In genomic region chr2:164613321-164613982, GRCh38 we compare ENCODE assay signal across 1 cellular context.
A peak's percentile ranks its signal among the peaks of the same experiment; 100 is the strongest.
TF ChIP-seq lines count a peak whose summit lies in the region.

No MANE protein-coding gene starts in this region.

TF ChIP-seq in HepG2, 621 proteins besides CTCF, POLR2A, EP300 and RAD21 (continued from another document and continues in another):
- TF ChIP-seq HNF4G (IDR thresholded peaks at IDR 0.05; ENCODE audit: borderline replicate concordance, low read depth, low read length), result no peak
- no peak for TF ChIP-seq HNF4G (CRISPR knock-in tag; IDR thresholded peaks at IDR 0.05; ENCODE audit: borderline replicate concordance, low read depth)
- TF ChIP-seq ZNF496 (CRISPR knock-in tag; IDR thresholded peaks at IDR 0.05; ENCODE audit: insufficient replicate concordance), result no peak
- no peak for TF ChIP-seq ATF1 (CRISPR knock-in tag; IDR thresholded peaks at IDR 0.05)
- TF ChIP-seq CENPX (CRISPR knock-in tag; IDR thresholded peaks at IDR 0.05), result no peak
- TF ChIP-seq, protein P1, sequence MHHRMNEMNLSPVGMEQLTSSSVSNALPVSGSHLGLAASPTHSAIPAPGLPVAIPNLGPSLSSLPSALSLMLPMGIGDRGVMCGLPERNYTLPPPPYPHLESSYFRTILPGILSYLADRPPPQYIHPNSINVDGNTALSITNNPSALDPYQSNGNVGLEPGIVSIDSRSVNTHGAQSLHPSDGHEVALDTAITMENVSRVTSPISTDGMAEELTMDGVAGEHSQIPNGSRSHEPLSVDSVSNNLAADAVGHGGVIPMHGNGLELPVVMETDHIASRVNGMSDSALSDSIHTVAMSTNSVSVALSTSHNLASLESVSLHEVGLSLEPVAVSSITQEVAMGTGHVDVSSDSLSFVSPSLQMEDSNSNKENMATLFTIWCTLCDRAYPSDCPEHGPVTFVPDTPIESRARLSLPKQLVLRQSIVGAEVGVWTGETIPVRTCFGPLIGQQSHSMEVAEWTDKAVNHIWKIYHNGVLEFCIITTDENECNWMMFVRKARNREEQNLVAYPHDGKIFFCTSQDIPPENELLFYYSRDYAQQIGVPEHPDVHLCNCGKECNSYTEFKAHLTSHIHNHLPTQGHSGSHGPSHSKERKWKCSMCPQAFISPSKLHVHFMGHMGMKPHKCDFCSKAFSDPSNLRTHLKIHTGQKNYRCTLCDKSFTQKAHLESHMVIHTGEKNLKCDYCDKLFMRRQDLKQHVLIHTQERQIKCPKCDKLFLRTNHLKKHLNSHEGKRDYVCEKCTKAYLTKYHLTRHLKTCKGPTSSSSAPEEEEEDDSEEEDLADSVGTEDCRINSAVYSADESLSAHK (CRISPR knock-in tag; IDR thresholded peaks at IDR 0.05; ENCODE audit: borderline replicate concordance), result no peak
- TF ChIP-seq SMC3 (IDR thresholded peaks at IDR 0.05; ENCODE audit: low read length), result no peak
- TF ChIP-seq, protein P2, sequence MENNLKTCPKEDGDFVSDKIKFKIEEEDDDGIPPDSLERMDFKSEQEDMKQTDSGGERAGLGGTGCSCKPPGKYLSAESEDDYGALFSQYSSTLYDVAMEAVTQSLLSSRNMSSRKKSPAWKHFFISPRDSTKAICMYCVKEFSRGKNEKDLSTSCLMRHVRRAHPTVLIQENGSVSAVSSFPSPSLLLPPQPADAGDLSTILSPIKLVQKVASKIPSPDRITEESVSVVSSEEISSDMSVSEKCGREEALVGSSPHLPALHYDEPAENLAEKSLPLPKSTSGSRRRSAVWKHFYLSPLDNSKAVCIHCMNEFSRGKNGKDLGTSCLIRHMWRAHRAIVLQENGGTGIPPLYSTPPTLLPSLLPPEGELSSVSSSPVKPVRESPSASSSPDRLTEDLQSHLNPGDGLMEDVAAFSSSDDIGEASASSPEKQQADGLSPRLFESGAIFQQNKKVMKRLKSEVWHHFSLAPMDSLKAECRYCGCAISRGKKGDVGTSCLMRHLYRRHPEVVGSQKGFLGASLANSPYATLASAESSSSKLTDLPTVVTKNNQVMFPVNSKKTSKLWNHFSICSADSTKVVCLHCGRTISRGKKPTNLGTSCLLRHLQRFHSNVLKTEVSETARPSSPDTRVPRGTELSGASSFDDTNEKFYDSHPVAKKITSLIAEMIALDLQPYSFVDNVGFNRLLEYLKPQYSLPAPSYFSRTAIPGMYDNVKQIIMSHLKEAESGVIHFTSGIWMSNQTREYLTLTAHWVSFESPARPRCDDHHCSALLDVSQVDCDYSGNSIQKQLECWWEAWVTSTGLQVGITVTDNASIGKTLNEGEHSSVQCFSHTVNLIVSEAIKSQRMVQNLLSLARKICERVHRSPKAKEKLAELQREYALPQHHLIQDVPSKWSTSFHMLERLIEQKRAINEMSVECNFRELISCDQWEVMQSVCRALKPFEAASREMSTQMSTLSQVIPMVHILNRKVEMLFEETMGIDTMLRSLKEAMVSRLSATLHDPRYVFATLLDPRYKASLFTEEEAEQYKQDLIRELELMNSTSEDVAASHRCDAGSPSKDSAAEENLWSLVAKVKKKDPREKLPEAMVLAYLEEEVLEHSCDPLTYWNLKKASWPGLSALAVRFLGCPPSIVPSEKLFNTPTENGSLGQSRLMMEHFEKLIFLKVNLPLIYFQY (CRISPR knock-in tag; IDR thresholded peaks at IDR 0.05; ENCODE audit: borderline replicate concordance), result 0 out of 2 replicates have a peak, but pooled peaks have one; percentile 20
- TF ChIP-seq HNRNPL (IDR thresholded peaks at IDR 0.05; ENCODE audit: low read depth, low read length), result no peak
- TF ChIP-seq GABPB1 (CRISPR knock-in tag; IDR thresholded peaks at IDR 0.05), result no peak
- no peak for TF ChIP-seq ZNF562 (CRISPR knock-in tag; IDR thresholded peaks at IDR 0.05; ENCODE audit: borderline replicate concordance)
- TF ChIP-seq NR2F6 (IDR thresholded peaks at IDR 0.05), result peak; percentile 95
- TF ChIP-seq NR2F6 (CRISPR knock-in tag; IDR thresholded peaks at IDR 0.05), result peak; percentile 89
- TF ChIP-seq, protein P3, sequence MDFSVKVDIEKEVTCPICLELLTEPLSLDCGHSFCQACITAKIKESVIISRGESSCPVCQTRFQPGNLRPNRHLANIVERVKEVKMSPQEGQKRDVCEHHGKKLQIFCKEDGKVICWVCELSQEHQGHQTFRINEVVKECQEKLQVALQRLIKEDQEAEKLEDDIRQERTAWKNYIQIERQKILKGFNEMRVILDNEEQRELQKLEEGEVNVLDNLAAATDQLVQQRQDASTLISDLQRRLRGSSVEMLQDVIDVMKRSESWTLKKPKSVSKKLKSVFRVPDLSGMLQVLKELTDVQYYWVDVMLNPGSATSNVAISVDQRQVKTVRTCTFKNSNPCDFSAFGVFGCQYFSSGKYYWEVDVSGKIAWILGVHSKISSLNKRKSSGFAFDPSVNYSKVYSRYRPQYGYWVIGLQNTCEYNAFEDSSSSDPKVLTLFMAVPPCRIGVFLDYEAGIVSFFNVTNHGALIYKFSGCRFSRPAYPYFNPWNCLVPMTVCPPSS (IDR thresholded peaks at IDR 0.05), result no peak
- TF ChIP-seq ADNP (CRISPR knock-in tag; IDR thresholded peaks at IDR 0.05), result no peak
- no peak for TF ChIP-seq ZNF225 (CRISPR knock-in tag; IDR thresholded peaks at IDR 0.05)
- TF ChIP-seq ZNF34 (CRISPR knock-in tag; IDR thresholded peaks at IDR 0.05; ENCODE audit: borderline replicate concordance), result no peak
- no peak for TF ChIP-seq ZNF468 (CRISPR knock-in tag; IDR thresholded peaks at IDR 0.05)
- TF ChIP-seq, protein P4, sequence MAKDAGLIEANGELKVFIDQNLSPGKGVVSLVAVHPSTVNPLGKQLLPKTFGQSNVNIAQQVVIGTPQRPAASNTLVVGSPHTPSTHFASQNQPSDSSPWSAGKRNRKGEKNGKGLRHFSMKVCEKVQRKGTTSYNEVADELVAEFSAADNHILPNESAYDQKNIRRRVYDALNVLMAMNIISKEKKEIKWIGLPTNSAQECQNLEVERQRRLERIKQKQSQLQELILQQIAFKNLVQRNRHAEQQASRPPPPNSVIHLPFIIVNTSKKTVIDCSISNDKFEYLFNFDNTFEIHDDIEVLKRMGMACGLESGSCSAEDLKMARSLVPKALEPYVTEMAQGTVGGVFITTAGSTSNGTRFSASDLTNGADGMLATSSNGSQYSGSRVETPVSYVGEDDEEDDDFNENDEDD (CRISPR knock-in tag; IDR thresholded peaks at IDR 0.05; ENCODE audit: borderline replicate concordance), result no peak
- TF ChIP-seq, protein P5, sequence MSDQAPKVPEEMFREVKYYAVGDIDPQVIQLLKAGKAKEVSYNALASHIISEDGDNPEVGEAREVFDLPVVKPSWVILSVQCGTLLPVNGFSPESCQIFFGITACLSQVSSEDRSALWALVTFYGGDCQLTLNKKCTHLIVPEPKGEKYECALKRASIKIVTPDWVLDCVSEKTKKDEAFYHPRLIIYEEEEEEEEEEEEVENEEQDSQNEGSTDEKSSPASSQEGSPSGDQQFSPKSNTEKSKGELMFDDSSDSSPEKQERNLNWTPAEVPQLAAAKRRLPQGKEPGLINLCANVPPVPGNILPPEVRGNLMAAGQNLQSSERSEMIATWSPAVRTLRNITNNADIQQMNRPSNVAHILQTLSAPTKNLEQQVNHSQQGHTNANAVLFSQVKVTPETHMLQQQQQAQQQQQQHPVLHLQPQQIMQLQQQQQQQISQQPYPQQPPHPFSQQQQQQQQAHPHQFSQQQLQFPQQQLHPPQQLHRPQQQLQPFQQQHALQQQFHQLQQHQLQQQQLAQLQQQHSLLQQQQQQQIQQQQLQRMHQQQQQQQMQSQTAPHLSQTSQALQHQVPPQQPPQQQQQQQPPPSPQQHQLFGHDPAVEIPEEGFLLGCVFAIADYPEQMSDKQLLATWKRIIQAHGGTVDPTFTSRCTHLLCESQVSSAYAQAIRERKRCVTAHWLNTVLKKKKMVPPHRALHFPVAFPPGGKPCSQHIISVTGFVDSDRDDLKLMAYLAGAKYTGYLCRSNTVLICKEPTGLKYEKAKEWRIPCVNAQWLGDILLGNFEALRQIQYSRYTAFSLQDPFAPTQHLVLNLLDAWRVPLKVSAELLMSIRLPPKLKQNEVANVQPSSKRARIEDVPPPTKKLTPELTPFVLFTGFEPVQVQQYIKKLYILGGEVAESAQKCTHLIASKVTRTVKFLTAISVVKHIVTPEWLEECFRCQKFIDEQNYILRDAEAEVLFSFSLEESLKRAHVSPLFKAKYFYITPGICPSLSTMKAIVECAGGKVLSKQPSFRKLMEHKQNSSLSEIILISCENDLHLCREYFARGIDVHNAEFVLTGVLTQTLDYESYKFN (CRISPR knock-in tag; conservative IDR thresholded peaks at IDR 0.05), result peak; percentile 80
- no peak for TF ChIP-seq E2F5 (CRISPR knock-in tag; conservative IDR thresholded peaks at IDR 0.05)
- TF ChIP-seq KDM2A (CRISPR knock-in tag; IDR thresholded peaks at IDR 0.05; ENCODE audit: borderline replicate concordance, low read depth), result no peak
- TF ChIP-seq ZNF101 (CRISPR knock-in tag; IDR thresholded peaks at IDR 0.05; ENCODE audit: borderline replicate concordance, low read depth), result no peak
- no peak for TF ChIP-seq ZNF17 (CRISPR knock-in tag; IDR thresholded peaks at IDR 0.05)
- TF ChIP-seq SNAPC2 (CRISPR knock-in tag; IDR thresholded peaks at IDR 0.05), result no peak
- TF ChIP-seq GATAD1 (CRISPR knock-in tag; IDR thresholded peaks at IDR 0.05), result no peak
- TF ChIP-seq, protein P6, sequence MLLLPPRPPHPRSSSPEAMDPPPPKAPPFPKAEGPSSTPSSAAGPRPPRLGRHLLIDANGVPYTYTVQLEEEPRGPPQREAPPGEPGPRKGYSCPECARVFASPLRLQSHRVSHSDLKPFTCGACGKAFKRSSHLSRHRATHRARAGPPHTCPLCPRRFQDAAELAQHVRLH (CRISPR knock-in tag; IDR thresholded peaks at IDR 0.05; ENCODE audit: borderline replicate concordance, low read depth), result no peak
- no peak for TF ChIP-seq ZSCAN31 (CRISPR knock-in tag; IDR thresholded peaks at IDR 0.05; ENCODE audit: low read depth)
- TF ChIP-seq ZNF274 (CRISPR knock-in tag; IDR thresholded peaks at IDR 0.05), result no peak
- TF ChIP-seq MTA3 (CRISPR knock-in tag; IDR thresholded peaks at IDR 0.05), result no peak
- no peak for TF ChIP-seq SIX1 (CRISPR knock-in tag; IDR thresholded peaks at IDR 0.05; ENCODE audit: borderline replicate concordance)
- TF ChIP-seq ARID5B (CRISPR knock-in tag; IDR thresholded peaks at IDR 0.05), result peak; percentile 63
- no peak for TF ChIP-seq KDM1A (CRISPR knock-in tag; IDR thresholded peaks at IDR 0.05)
- no peak for TF ChIP-seq NFE2 (CRISPR knock-in tag; IDR thresholded peaks at IDR 0.05)
- no peak for TF ChIP-seq ZNF263 (CRISPR knock-in tag; IDR thresholded peaks at IDR 0.05)
- no peak for TF ChIP-seq POLR2AphosphoS5 (IDR thresholded peaks at IDR 0.05; ENCODE audit: low read depth, low read length)
- TF ChIP-seq POGZ (CRISPR knock-in tag; IDR thresholded peaks at IDR 0.05), result peak; percentile 85
- TF ChIP-seq, protein P7, sequence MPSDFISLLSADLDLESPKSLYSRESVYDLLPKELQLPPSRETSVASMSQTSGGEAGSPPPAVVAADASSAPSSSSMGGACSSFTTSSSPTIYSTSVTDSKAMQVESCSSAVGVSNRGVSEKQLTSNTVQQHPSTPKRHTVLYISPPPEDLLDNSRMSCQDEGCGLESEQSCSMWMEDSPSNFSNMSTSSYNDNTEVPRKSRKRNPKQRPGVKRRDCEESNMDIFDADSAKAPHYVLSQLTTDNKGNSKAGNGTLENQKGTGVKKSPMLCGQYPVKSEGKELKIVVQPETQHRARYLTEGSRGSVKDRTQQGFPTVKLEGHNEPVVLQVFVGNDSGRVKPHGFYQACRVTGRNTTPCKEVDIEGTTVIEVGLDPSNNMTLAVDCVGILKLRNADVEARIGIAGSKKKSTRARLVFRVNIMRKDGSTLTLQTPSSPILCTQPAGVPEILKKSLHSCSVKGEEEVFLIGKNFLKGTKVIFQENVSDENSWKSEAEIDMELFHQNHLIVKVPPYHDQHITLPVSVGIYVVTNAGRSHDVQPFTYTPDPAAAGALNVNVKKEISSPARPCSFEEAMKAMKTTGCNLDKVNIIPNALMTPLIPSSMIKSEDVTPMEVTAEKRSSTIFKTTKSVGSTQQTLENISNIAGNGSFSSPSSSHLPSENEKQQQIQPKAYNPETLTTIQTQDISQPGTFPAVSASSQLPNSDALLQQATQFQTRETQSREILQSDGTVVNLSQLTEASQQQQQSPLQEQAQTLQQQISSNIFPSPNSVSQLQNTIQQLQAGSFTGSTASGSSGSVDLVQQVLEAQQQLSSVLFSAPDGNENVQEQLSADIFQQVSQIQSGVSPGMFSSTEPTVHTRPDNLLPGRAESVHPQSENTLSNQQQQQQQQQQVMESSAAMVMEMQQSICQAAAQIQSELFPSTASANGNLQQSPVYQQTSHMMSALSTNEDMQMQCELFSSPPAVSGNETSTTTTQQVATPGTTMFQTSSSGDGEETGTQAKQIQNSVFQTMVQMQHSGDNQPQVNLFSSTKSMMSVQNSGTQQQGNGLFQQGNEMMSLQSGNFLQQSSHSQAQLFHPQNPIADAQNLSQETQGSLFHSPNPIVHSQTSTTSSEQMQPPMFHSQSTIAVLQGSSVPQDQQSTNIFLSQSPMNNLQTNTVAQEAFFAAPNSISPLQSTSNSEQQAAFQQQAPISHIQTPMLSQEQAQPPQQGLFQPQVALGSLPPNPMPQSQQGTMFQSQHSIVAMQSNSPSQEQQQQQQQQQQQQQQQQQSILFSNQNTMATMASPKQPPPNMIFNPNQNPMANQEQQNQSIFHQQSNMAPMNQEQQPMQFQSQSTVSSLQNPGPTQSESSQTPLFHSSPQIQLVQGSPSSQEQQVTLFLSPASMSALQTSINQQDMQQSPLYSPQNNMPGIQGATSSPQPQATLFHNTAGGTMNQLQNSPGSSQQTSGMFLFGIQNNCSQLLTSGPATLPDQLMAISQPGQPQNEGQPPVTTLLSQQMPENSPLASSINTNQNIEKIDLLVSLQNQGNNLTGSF (CRISPR knock-in tag; IDR thresholded peaks at IDR 0.05), result no peak
